Comparison of ENCODE assay signal across 35 cellular contexts in the genomic region with DNA sequence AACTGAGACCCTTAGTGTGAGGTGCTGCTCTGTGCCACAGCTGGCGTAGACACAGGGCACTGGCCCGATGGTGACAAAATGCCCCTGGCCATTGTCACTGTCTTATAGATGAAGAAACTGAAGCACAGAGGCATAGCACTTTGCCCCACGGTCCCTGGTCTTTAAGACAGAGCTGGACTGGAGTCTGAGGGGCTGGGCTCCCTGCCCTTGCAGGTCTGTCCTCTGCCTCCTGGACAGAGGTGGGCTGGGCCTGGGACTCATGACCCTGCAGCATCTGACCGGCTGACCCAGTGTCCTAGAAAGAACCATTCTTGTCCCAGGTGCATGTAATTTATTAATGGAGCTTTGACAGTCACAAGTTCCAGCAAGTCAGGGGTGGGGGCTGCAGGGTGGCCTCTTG. TPM values are rescaled to one million over a fixed set of nuclear protein-coding genes. Genes with fewer than 3 reads are reported as not detected.
DNase-seq lines count a peak whose midpoint lies in the region; ATAC-seq and TF ChIP-seq lines count a peak whose summit lies in the region.
"Had no signal": no experiment of that assay in that cellular context is flagged by ENCODE, and none has a peak within 500 bp of the region (broad histone marks: within the 10 kb centered on the region; RNA-seq: fewer than 3 reads in every experiment).

No MANE protein-coding gene starts in this region.

- no peak overlapping the region for H3K4me3 ChIP-seq in naive thymus-derived CD4-positive, alpha-beta T cell (ENCODE audit: low read length)
- H3K4me3 ChIP-seq in neural progenitor cell (no peak overlapping the region), smooth muscle cell (no peak overlapping the region)
- H3K4me3 ChIP-seq: A549, dorsolateral prefrontal cortex, heart right ventricle, PC-9, psoas muscle, upper lobe of right lung had no signal

- H3K4me2 ChIP-seq in neural progenitor cell: no peak overlapping the region
- no peak overlapping the region for H3K4me2 ChIP-seq in smooth muscle cell
- H3K4me2 ChIP-seq: A549, PC-9 had no signal

- H3K9ac ChIP-seq in neural progenitor cell: no peak overlapping the region
- H3K9ac ChIP-seq in smooth muscle cell (ENCODE audit: low read depth): no peak overlapping the region

- H2AFZ ChIP-seq in neural progenitor cell (replicated peaks): no peak overlapping the region
- H2AFZ ChIP-seq in smooth muscle cell (ENCODE audit: low read depth): no peak overlapping the region
- H2AFZ ChIP-seq: PC-9 had no signal

- CTCF ChIA-PET in activated CD8-positive, alpha-beta T cell treated with anti-CD3 and anti-CD28 coated beads, Interleukin-2, amount 10 ng/mL, durations not matched to agents 7 days and 5 days (lab: Charles Lee): interaction anchor here (1.7 to 1.9 kb wide), 2 partner anchors 11 to 12 kb away, joined by 4 to 5 read pairs; no protein-coding TSS in a partner anchor
- CTCF ChIA-PET in naive thymus-derived CD4-positive, alpha-beta T cell (lab: Charles Lee): no interaction called here

- H3K27me3 ChIP-seq in naive thymus-derived CD4-positive, alpha-beta T cell (ENCODE audit: control insufficient read depth in 2 of 2, insufficient read depth in 2 of 2, low read length in 2 of 2): no peaks in the 10 kb centered on the region
- no peaks in the 10 kb centered on the region for H3K27me3 ChIP-seq in neural progenitor cell
- H3K27me3 ChIP-seq in smooth muscle cell (ENCODE audit: low read depth): no peaks in the 10 kb centered on the region
- H3K27me3 ChIP-seq: brain microvascular endothelial cell, dorsolateral prefrontal cortex, heart right ventricle, upper lobe of right lung had no signal

- no peaks in the 10 kb centered on the region for H3K9me3 Mint-ChIP-seq in activated naive CD8-positive, alpha-beta T cell treated with anti-CD3 and anti-CD28 coated beads, Interleukin-2, amount 10 ng/mL, durations not matched to agents 7 days and 5 days
- H3K9me3 Mint-ChIP-seq in activated naive CD8-positive, alpha-beta T cell treated with anti-CD3 and anti-CD28 coated beads, Interleukin-2, amount 50 U/mL, for 24 hours: no peaks in the 10 kb centered on the region
- no peaks in the 10 kb centered on the region for H3K9me3 Mint-ChIP-seq in activated CD8-positive, alpha-beta T cell treated with anti-CD3 and anti-CD28 coated beads, Interleukin-2, amount 10 ng/mL, durations not matched to agents 7 days and 5 days (ENCODE audit: insufficient read depth)
- no peaks in the 10 kb centered on the region for H3K9me3 Mint-ChIP-seq in naive thymus-derived CD4-positive, alpha-beta T cell
- no peaks in the 10 kb centered on the region for H3K9me3 Mint-ChIP-seq in stimulated activated naive CD8-positive, alpha-beta T cell treated with anti-CD3 and anti-CD28 coated beads, Interleukin-15, amount 100 ng/mL, for 72 hours
- no peaks in the 10 kb centered on the region for H3K9me3 Mint-ChIP-seq in neural progenitor cell
- H3K9me3 Mint-ChIP-seq: activated CD4-positive, alpha-beta T cell treated with anti-CD3 and anti-CD28 coated beads, Interleukin-2, amount 10 ng/mL, durations not matched to agents 7 days and 5 days; activated T-cell treated with anti-CD3 and anti-CD28 coated beads, Interleukin-2, amount 50 U/mL, for 4 hours; naive B cell had no signal

- peaks cover 5% of the 10 kb centered on the region for H3K4me1 Mint-ChIP-seq in activated naive CD8-positive, alpha-beta T cell treated with anti-CD3 and anti-CD28 coated beads, Interleukin-2, amount 10 ng/mL, durations not matched to agents 7 days and 5 days
- peaks cover 12% of the 10 kb centered on the region for H3K4me1 Mint-ChIP-seq in activated naive CD8-positive, alpha-beta T cell treated with anti-CD3 and anti-CD28 coated beads, Interleukin-2, amount 50 U/mL, for 24 hours
- H3K4me1 Mint-ChIP-seq in activated CD8-positive, alpha-beta T cell treated with anti-CD3 and anti-CD28 coated beads, Interleukin-2, amount 10 ng/mL, durations not matched to agents 7 days and 5 days (ENCODE audit: low read depth): peaks cover 14% of the 10 kb centered on the region
- H3K4me1 Mint-ChIP-seq in naive thymus-derived CD4-positive, alpha-beta T cell: peaks cover 7 to 16% (median 12%) of the 10 kb centered on the region in 7 donors
- peaks cover 31% of the 10 kb centered on the region for H3K4me1 Mint-ChIP-seq in stimulated activated naive CD8-positive, alpha-beta T cell treated with anti-CD3 and anti-CD28 coated beads, Interleukin-15, amount 100 ng/mL, for 72 hours
- no peaks in the 10 kb centered on the region for H3K4me1 Mint-ChIP-seq in neural progenitor cell

- H3K36me3 ChIP-seq in naive thymus-derived CD4-positive, alpha-beta T cell (ENCODE audit: control insufficient read depth in 2 of 3, insufficient read depth in 3 of 3, low read length in 3 of 3): peaks cover 3 to 55% (median 6%) of the 10 kb centered on the region in 3 experiments
- H3K36me3 ChIP-seq in neural progenitor cell (no peaks in the 10 kb centered on the region), smooth muscle cell (ENCODE audit: low read depth) (no peaks in the 10 kb centered on the region)

- H3K9me3 ChIP-seq in naive thymus-derived CD4-positive, alpha-beta T cell (ENCODE audit: control insufficient read depth in 2 of 3, low read length in 3 of 3): no peaks in the 10 kb centered on the region
- H3K9me3 ChIP-seq in neural progenitor cell (ENCODE audit: low read depth): no peaks in the 10 kb centered on the region
- no peaks in the 10 kb centered on the region for H3K9me3 ChIP-seq in smooth muscle cell (replicated peaks; ENCODE audit: low read depth)
- H3K9me3 ChIP-seq: A549, heart right ventricle, psoas muscle, upper lobe of right lung had no signal

- TF ChIP-seq CTCF in neural progenitor cell (IDR thresholded peaks at IDR 0.05) (no peak), smooth muscle cell (IDR thresholded peaks at IDR 0.05; ENCODE audit: borderline replicate concordance, insufficient read depth, poor library complexity, severe bottlenecking) (no peak)

- H3K27me3 Mint-ChIP-seq in activated naive CD8-positive, alpha-beta T cell treated with anti-CD3 and anti-CD28 coated beads, Interleukin-2, amount 10 ng/mL, durations not matched to agents 7 days and 5 days: no peaks in the 10 kb centered on the region
- no peaks in the 10 kb centered on the region for H3K27me3 Mint-ChIP-seq in activated naive CD8-positive, alpha-beta T cell treated with anti-CD3 and anti-CD28 coated beads, Interleukin-2, amount 50 U/mL, for 24 hours
- no peaks in the 10 kb centered on the region for H3K27me3 Mint-ChIP-seq in activated CD8-positive, alpha-beta T cell treated with anti-CD3 and anti-CD28 coated beads, Interleukin-2, amount 10 ng/mL, durations not matched to agents 7 days and 5 days (ENCODE audit: low read depth)
- no peaks in the 10 kb centered on the region for H3K27me3 Mint-ChIP-seq in naive thymus-derived CD4-positive, alpha-beta T cell
- H3K27me3 Mint-ChIP-seq in stimulated activated naive CD8-positive, alpha-beta T cell treated with anti-CD3 and anti-CD28 coated beads, Interleukin-15, amount 100 ng/mL, for 72 hours: no peaks in the 10 kb centered on the region
- H3K27me3 Mint-ChIP-seq in neural progenitor cell (ENCODE audit: insufficient read depth, low read depth): peaks cover 5% of the 10 kb centered on the region
- H3K27me3 Mint-ChIP-seq: activated CD4-positive, alpha-beta T cell treated with anti-CD3 and anti-CD28 coated beads, Interleukin-2, amount 10 ng/mL, durations not matched to agents 7 days and 5 days; naive B cell had no signal

- POLR2A ChIA-PET in activated naive CD8-positive, alpha-beta T cell treated with anti-CD3 and anti-CD28 coated beads, Interleukin-2, amount 10 ng/mL, durations not matched to agents 7 days and 5 days (lab: Charles Lee): no interaction called here
- POLR2A ChIA-PET in activated CD8-positive, alpha-beta T cell treated with anti-CD3 and anti-CD28 coated beads, Interleukin-2, amount 10 ng/mL, durations not matched to agents 7 days and 5 days (lab: Charles Lee): interaction anchor here (0.6 kb wide), 2 partner anchors 309 to 539 kb away, joined by 3 to 4 read pairs; no protein-coding TSS in a partner anchor
- POLR2A ChIA-PET in naive thymus-derived CD4-positive, alpha-beta T cell (lab: Charles Lee): no interaction called here

- H3K4me3 Mint-ChIP-seq in activated naive CD8-positive, alpha-beta T cell treated with anti-CD3 and anti-CD28 coated beads, Interleukin-2, amount 10 ng/mL, durations not matched to agents 7 days and 5 days: no peak overlapping the region
- H3K4me3 Mint-ChIP-seq in activated naive CD8-positive, alpha-beta T cell treated with anti-CD3 and anti-CD28 coated beads, Interleukin-2, amount 50 U/mL, for 24 hours: no peak overlapping the region
- no peak overlapping the region for H3K4me3 Mint-ChIP-seq in activated CD8-positive, alpha-beta T cell treated with anti-CD3 and anti-CD28 coated beads, Interleukin-2, amount 10 ng/mL, durations not matched to agents 7 days and 5 days
- no peak overlapping the region for H3K4me3 Mint-ChIP-seq in naive thymus-derived CD4-positive, alpha-beta T cell
- H3K4me3 Mint-ChIP-seq in stimulated activated naive CD8-positive, alpha-beta T cell treated with anti-CD3 and anti-CD28 coated beads, Interleukin-15, amount 100 ng/mL, for 72 hours: no peak overlapping the region
- no peak overlapping the region for H3K4me3 Mint-ChIP-seq in neural progenitor cell
- H3K4me3 Mint-ChIP-seq: activated CD4-positive, alpha-beta T cell treated with anti-CD3 and anti-CD28 coated beads, Interleukin-2, amount 10 ng/mL, durations not matched to agents 7 days and 5 days; activated T-cell treated with anti-CD3 and anti-CD28 coated beads, Interleukin-2, amount 50 U/mL, for 4 hours had no signal

- peak overlapping the region; percentile 43 for H3K27ac Mint-ChIP-seq in activated naive CD8-positive, alpha-beta T cell treated with anti-CD3 and anti-CD28 coated beads, Interleukin-2, amount 10 ng/mL, durations not matched to agents 7 days and 5 days
- no peak overlapping the region for H3K27ac Mint-ChIP-seq in activated naive CD8-positive, alpha-beta T cell treated with anti-CD3 and anti-CD28 coated beads, Interleukin-2, amount 50 U/mL, for 24 hours
- H3K27ac Mint-ChIP-seq in activated CD8-positive, alpha-beta T cell treated with anti-CD3 and anti-CD28 coated beads, Interleukin-2, amount 10 ng/mL, durations not matched to agents 7 days and 5 days: peak overlapping the region; percentile 77
- peak overlapping the region in 8 of 9 donors; percentile 33 to 88 (median 66) for H3K27ac Mint-ChIP-seq in naive thymus-derived CD4-positive, alpha-beta T cell
- H3K27ac Mint-ChIP-seq in stimulated activated naive CD8-positive, alpha-beta T cell treated with anti-CD3 and anti-CD28 coated beads, Interleukin-15, amount 100 ng/mL, for 72 hours: peak overlapping the region in 1 of 2 donors; percentile 89
- H3K27ac Mint-ChIP-seq in neural progenitor cell: no peak overlapping the region

- no peak for DNase-seq in activated naive CD8-positive, alpha-beta T cell treated with anti-CD3 and anti-CD28 coated beads, Interleukin-2, amount 10 ng/mL, durations not matched to agents 7 days and 5 days
- DNase-seq in activated naive CD8-positive, alpha-beta T cell treated with anti-CD3 and anti-CD28 coated beads, Interleukin-2, amount 50 U/mL, for 24 hours: no peak
- no peak for DNase-seq in activated CD8-positive, alpha-beta T cell treated with anti-CD3 and anti-CD28 coated beads, Interleukin-2, amount 10 ng/mL, durations not matched to agents 7 days and 5 days
- no peak for DNase-seq in naive thymus-derived CD4-positive, alpha-beta T cell
- no peak for DNase-seq in stimulated activated naive CD8-positive, alpha-beta T cell treated with anti-CD3 and anti-CD28 coated beads, Interleukin-15, amount 100 ng/mL, for 72 hours
- DNase-seq in neural progenitor cell (ENCODE audit: low spot score) (no peak), smooth muscle cell (lab: John Stamatoyannopoulos, UW; ENCODE audit: unreplicated experiment) (no peak)
- DNase-seq: activated CD4-positive, alpha-beta T cell treated with anti-CD3 and anti-CD28 coated beads, Interleukin-2, amount 10 ng/mL, durations not matched to agents 7 days and 5 days; activated naive CD4-positive, alpha-beta T cell treated with Interleukin-2 at 50 U/mL for 16 hours; activated T-cell treated with anti-CD3 and anti-CD28 coated beads, Interleukin-2, amount 50 U/mL, for 4 hours; amygdala; brain microvascular endothelial cell; dorsolateral prefrontal cortex; heart right ventricle; Kasumi-1; midbrain; MV-4-11; naive B cell; NCI-H1436; NCI-H2081 treated with DMSO at 0.1 percent for 48 hours; NCI-H2227 treated with DMSO at 0.1 percent for 48 hours; NCI-H526 treated with DMSO at 0.1 percent for 48 hours; occipital lobe; PC-9; psoas muscle; SHP77; stimulated activated CD4-positive, alpha-beta T cell treated with anti-CD3 and anti-CD28 coated beads, Interleukin-4, amount 100 ng/mL, for 24 hours; SW 1271; T1000; upper lobe of right lung had no signal

- H3F3A ChIP-seq in neural progenitor cell (ENCODE audit: low read depth): peaks cover 3% of the 10 kb centered on the region
- H3F3A ChIP-seq in smooth muscle cell (ENCODE audit: low read depth): no peaks in the 10 kb centered on the region

- H3K36me3 Mint-ChIP-seq in activated naive CD8-positive, alpha-beta T cell treated with anti-CD3 and anti-CD28 coated beads, Interleukin-2, amount 10 ng/mL, durations not matched to agents 7 days and 5 days: peaks cover 18% of the 10 kb centered on the region
- peaks cover 56% of the 10 kb centered on the region for H3K36me3 Mint-ChIP-seq in activated naive CD8-positive, alpha-beta T cell treated with anti-CD3 and anti-CD28 coated beads, Interleukin-2, amount 50 U/mL, for 24 hours (ENCODE audit: low read depth)
- H3K36me3 Mint-ChIP-seq in activated CD8-positive, alpha-beta T cell treated with anti-CD3 and anti-CD28 coated beads, Interleukin-2, amount 10 ng/mL, durations not matched to agents 7 days and 5 days (ENCODE audit: low read depth): peaks cover 54% of the 10 kb centered on the region
- H3K36me3 Mint-ChIP-seq in naive thymus-derived CD4-positive, alpha-beta T cell: peaks cover 5 to 26% (median 9%) of the 10 kb centered on the region in 5 donors
- H3K36me3 Mint-ChIP-seq in neural progenitor cell: peaks cover 30% of the 10 kb centered on the region

- H3K79me2 ChIP-seq in neural progenitor cell (ENCODE audit: low read depth) (no peaks in the 10 kb centered on the region), smooth muscle cell (ENCODE audit: low read depth) (no peaks in the 10 kb centered on the region)

- H3K4me1 ChIP-seq in naive thymus-derived CD4-positive, alpha-beta T cell (ENCODE audit: control insufficient read depth in 2 of 2, insufficient read depth in 2 of 2, low read length in 2 of 2): no peaks in the 10 kb centered on the region
- H3K4me1 ChIP-seq in neural progenitor cell: no peaks in the 10 kb centered on the region
- H3K4me1 ChIP-seq in smooth muscle cell (ENCODE audit: low read depth): no peaks in the 10 kb centered on the region
- H3K4me1 ChIP-seq: psoas muscle had no signal

- intact Hi-C loops in naive thymus-derived CD4-positive, alpha-beta T cell (cut with micrococcal nuclease): no loop called here

- 90% methylated on average over 4 of the region's 4 CpGs for WGBS in smooth muscle cell (ENCODE audit: low lambda C conversion rate)

- peak; percentile 22 for ATAC-seq in activated naive CD8-positive, alpha-beta T cell treated with anti-CD3 and anti-CD28 coated beads, Interleukin-2, amount 10 ng/mL, durations not matched to agents 7 days and 5 days (ENCODE audit: low read depth)
- no peak for ATAC-seq in activated naive CD8-positive, alpha-beta T cell treated with anti-CD3 and anti-CD28 coated beads, Interleukin-2, amount 50 U/mL, for 24 hours
- ATAC-seq in activated CD8-positive, alpha-beta T cell treated with anti-CD3 and anti-CD28 coated beads, Interleukin-2, amount 10 ng/mL, durations not matched to agents 7 days and 5 days: no peak
- no peak for ATAC-seq in naive thymus-derived CD4-positive, alpha-beta T cell
- no peak for ATAC-seq in stimulated activated naive CD8-positive, alpha-beta T cell treated with anti-CD3 and anti-CD28 coated beads, Interleukin-15, amount 100 ng/mL, for 72 hours
- no peak for ATAC-seq in HG03520 (IDR thresholded peaks at IDR 0.05; ENCODE audit: unreplicated experiment)
- ATAC-seq: activated T-cell treated with anti-CD3 and anti-CD28 coated beads, Interleukin-2, amount 50 U/mL, for 4 hours; HCT116; psoas muscle; sciatic nerve; upper lobe of right lung had no signal

- no peak overlapping the region for H3K27ac ChIP-seq in naive thymus-derived CD4-positive, alpha-beta T cell (ENCODE audit: low read depth, low read length)
- H3K27ac ChIP-seq in neural progenitor cell (no peak overlapping the region), smooth muscle cell (ENCODE audit: low read depth) (no peak overlapping the region)
- H3K27ac ChIP-seq: brain microvascular endothelial cell, dorsolateral prefrontal cortex, PC-9, psoas muscle, upper lobe of right lung had no signal

- no peaks in the 10 kb centered on the region for H4K20me1 ChIP-seq in neural progenitor cell (ENCODE audit: low read depth)
- H4K20me1 ChIP-seq in smooth muscle cell (ENCODE audit: low read depth): peaks cover 12% of the 10 kb centered on the region

RNA-seq across cellular contexts. Expression of gene SLFNL1, which starts 6.2 kb away (rescaled TPM):
- total RNA-seq in activated naive CD8-positive, alpha-beta T cell treated with anti-CD3 and anti-CD28 coated beads, Interleukin-2, amount 10 ng/mL, durations not matched to agents 7 days and 5 days: under 1 TPM; 0.55 to 0.60 TPM
- total RNA-seq in activated CD8-positive, alpha-beta T cell treated with anti-CD3 and anti-CD28 coated beads, Interleukin-2, amount 10 ng/mL, durations not matched to agents 7 days and 5 days: under 1 TPM; 0.29 to 0.40 TPM
- 1 to 10 TPM in 1 of 5 experiments, under 1 TPM in 4; 0.19 to 1.1 (median 0.29) TPM for total RNA-seq in naive thymus-derived CD4-positive, alpha-beta T cell
- polyA plus RNA-seq in naive thymus-derived CD4-positive, alpha-beta T cell: under 1 TPM; 0.25 to 0.69 TPM
- total RNA-seq in neural progenitor cell (ENCODE audit: low replicate concordance): 0.19 TPM in 1 of 2 replicates, not detected in the other
- total RNA-seq in smooth muscle cell: 0.22 and 0.58 TPM in 2 replicates
- 0.58 and 1.4 TPM in 2 replicates for polyA plus RNA-seq in smooth muscle cell
- total RNA-seq: kidney epithelial cell had no signal

RNA-seq across cellular contexts. Expression of gene CTPS1, which starts 35.8 kb away (rescaled TPM):
- total RNA-seq in activated naive CD8-positive, alpha-beta T cell treated with anti-CD3 and anti-CD28 coated beads, Interleukin-2, amount 10 ng/mL, durations not matched to agents 7 days and 5 days: 10 to 100 TPM; 45.1 to 47.5 TPM
- 10 to 100 TPM; 72.6 to 74.5 TPM for total RNA-seq in activated CD8-positive, alpha-beta T cell treated with anti-CD3 and anti-CD28 coated beads, Interleukin-2, amount 10 ng/mL, durations not matched to agents 7 days and 5 days
- 10 to 100 TPM; 16.4 to 57.6 (median 40.6) TPM for total RNA-seq in naive thymus-derived CD4-positive, alpha-beta T cell
- polyA plus RNA-seq in naive thymus-derived CD4-positive, alpha-beta T cell: 10 to 100 TPM; 12.4 to 16.5 TPM
- total RNA-seq in neural progenitor cell (ENCODE audit: low replicate concordance) (73.8 and 77.6 TPM in 2 replicates), smooth muscle cell (20.9 and 35.9 TPM in 2 replicates)
- polyA plus RNA-seq in smooth muscle cell: 24.4 and 35.5 TPM in 2 replicates

Comparison
In these comparisons a context has a peak if more than half of its experiments do, and no peak if none do; other contexts are left out.
1. H3K27ac Mint-ChIP-seq: peak in activated naive CD8-positive, alpha-beta T cell treated with anti-CD3 and anti-CD28 coated beads, Interleukin-2, amount 10 ng/mL, durations not matched to agents 7 days and 5 days (single experiment), activated CD8-positive, alpha-beta T cell treated with anti-CD3 and anti-CD28 coated beads, Interleukin-2, amount 10 ng/mL, durations not matched to agents 7 days and 5 days (single experiment) and naive thymus-derived CD4-positive, alpha-beta T cell (8 of 9); none in activated naive CD8-positive, alpha-beta T cell treated with anti-CD3 and anti-CD28 coated beads, Interleukin-2, amount 50 U/mL, for 24 hours (single experiment) and neural progenitor cell (single experiment).